In the genomic region with DNA sequence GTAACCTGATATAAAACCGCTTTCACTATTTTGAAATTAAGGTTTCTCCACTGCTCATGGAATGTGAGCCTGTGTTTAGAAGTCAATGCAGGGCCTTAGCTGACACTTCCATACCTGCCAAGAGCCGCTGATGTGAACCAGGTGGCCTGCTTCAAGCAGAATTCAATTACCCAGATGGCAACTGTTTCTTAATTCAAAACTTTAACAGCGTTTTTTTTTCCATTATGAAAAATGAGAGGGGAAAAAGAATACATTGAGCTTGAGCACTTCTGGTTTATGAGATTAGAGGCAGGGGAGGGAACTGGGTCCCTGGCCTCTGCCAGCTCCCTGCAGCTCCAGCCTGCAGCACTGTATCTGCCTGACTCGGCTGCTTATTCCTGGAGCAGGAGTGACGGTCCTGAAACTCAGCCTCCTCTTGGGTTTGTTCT, we compare ENCODE assay signal across 28 cellular contexts. TPM values are rescaled to one million over a fixed set of nuclear protein-coding genes. Genes with fewer than 3 reads are reported as not detected.
DNase-seq lines count a peak whose midpoint lies in the region; ATAC-seq, FAIRE-seq and TF ChIP-seq lines count a peak whose summit lies in the region.
"Had no signal": no experiment of that assay in that cellular context is flagged by ENCODE, and none has a peak within 500 bp of the region (broad histone marks: within the 10 kb centered on the region; RNA-seq: fewer than 3 reads in every experiment).

No MANE protein-coding gene starts in this region.

- TF ChIP-seq CTCF in H1 (IDR thresholded peaks at IDR 0.05; ENCODE audit: control extremely low read depth in 1 of 3, insufficient read depth in 1 of 3, low read depth in 1 of 3, low read length in 3 of 3) (no peak), parathyroid adenoma (IDR thresholded peaks at IDR 0.05) (no peak)

- H3K27me3 ChIP-seq in H1 (replicated peaks in 1 of 4; ENCODE audit: control insufficient read depth in 3 of 4, extremely low read depth in 1 of 4, insufficient read depth in 3 of 4, low read length in 3 of 4): no peaks in the 10 kb centered on the region
- no peaks in the 10 kb centered on the region for H3K27me3 ChIP-seq in parathyroid adenoma (ENCODE audit: control insufficient read depth, insufficient read depth, low read length)
- H3K27me3 ChIP-seq: breast epithelium, Peyer's patch, thyroid gland had no signal

- no peak overlapping the region for H3K14ac ChIP-seq in H1 (ENCODE audit: insufficient read length)

- H3K4me2 ChIP-seq in H1 (ENCODE audit: insufficient read depth in 1 of 2, low read depth in 2 of 2, low read length in 2 of 2): no peak overlapping the region
- H3K4me2 ChIP-seq in parathyroid adenoma (ENCODE audit: low read length): no peak overlapping the region
- H3K4me2 ChIP-seq: KMS-11, smooth muscle cell had no signal

- FAIRE-seq in H1 (lab: Jason Lieb, UNC): no peak
- FAIRE-seq: endometrium, GM12891 had no signal

- no peak overlapping the region for H2BK20ac ChIP-seq in H1 (ENCODE audit: low read length)

- H3K9me3 Mint-ChIP-seq in stimulated activated naive CD8-positive, alpha-beta T cell treated with anti-CD3 and anti-CD28 coated beads, Interleukin-15, amount 100 ng/mL, for 72 hours: no peaks in the 10 kb centered on the region
- H3K9me3 Mint-ChIP-seq: CD8-positive, alpha-beta memory T cell; dendritic cell treated with granulocyte-macrophage colony-stimulating factor and Interleukin-4, amounts not matched to agents 40 ng/mL and 50 ng/mL, for 4 days; stimulated activated naive B cell treated with anti-CD40 and anti-IgM and Interleukin-4, amounts not matched to agents 10 μg/mL and 1 μg/mL and 100 μg/mL, for 72 hours; WTC11 had no signal

- H3K9ac ChIP-seq in H1 (replicated peaks in 1 of 4; ENCODE audit: extremely low read depth in 1 of 4, low read depth in 3 of 4, low read length in 3 of 4): no peak overlapping the region
- no peak overlapping the region for H3K9ac ChIP-seq in parathyroid adenoma
- H3K9ac ChIP-seq: KMS-11 had no signal

- no peak overlapping the region for H2BK12ac ChIP-seq in H1 (ENCODE audit: low read depth, low read length)

- H3K79me1 ChIP-seq in H1 (ENCODE audit: low read depth, low read length): no peaks in the 10 kb centered on the region

- H3K56ac ChIP-seq in H1 (replicated peaks; ENCODE audit: insufficient read length, low read depth, low read length): no peak overlapping the region

- no peak overlapping the region for H3K23ac ChIP-seq in H1 (ENCODE audit: insufficient read length)

- H3K79me2 ChIP-seq in H1 (ENCODE audit: control insufficient read depth in 1 of 2, insufficient read depth in 2 of 2, low read length in 2 of 2): no peaks in the 10 kb centered on the region
- no peaks in the 10 kb centered on the region for H3K79me2 ChIP-seq in parathyroid adenoma

- H2AFZ ChIP-seq in H1 (ENCODE audit: low read length) (no peak overlapping the region), parathyroid adenoma (peak overlapping the region; percentile 64)

- H4K8ac ChIP-seq in H1 (ENCODE audit: extremely low read depth, insufficient read depth, low read length): no peak overlapping the region

- TF ChIP-seq POLR2A in H1 (IDR thresholded peaks at IDR 0.05; ENCODE audit: control extremely low read depth in 1 of 2, low read depth in 2 of 2, low read length in 2 of 2): no peak

- H2BK15ac ChIP-seq in H1 (ENCODE audit: low read length): no peak overlapping the region

- no peaks in the 10 kb centered on the region for H3K23me2 ChIP-seq in H1 (ENCODE audit: low read depth, low read length)

- H3K4me1 Mint-ChIP-seq in stimulated activated naive CD8-positive, alpha-beta T cell treated with anti-CD3 and anti-CD28 coated beads, Interleukin-15, amount 100 ng/mL, for 72 hours: no peaks in the 10 kb centered on the region
- H3K4me1 Mint-ChIP-seq: stimulated activated naive B cell treated with anti-CD40 and anti-IgM and Interleukin-4, amounts not matched to agents 10 μg/mL and 1 μg/mL and 100 μg/mL, for 72 hours had no signal

- ATAC-seq in stimulated activated naive CD8-positive, alpha-beta T cell treated with anti-CD3 and anti-CD28 coated beads, Interleukin-15, amount 100 ng/mL, for 72 hours: no peak
- ATAC-seq: stimulated activated naive B cell treated with anti-CD40 and anti-IgM and Interleukin-4, amounts not matched to agents 10 μg/mL and 1 μg/mL and 100 μg/mL, for 72 hours; WTC11 had no signal

- H3K4me1 ChIP-seq in H1 (replicated peaks in 1 of 4; ENCODE audit: control insufficient read depth in 3 of 4, insufficient read depth in 4 of 4, low read length in 3 of 4): 0 out of 7 replicates have a peak, but pooled peaks cover 0 to 2% (median 0%) of the 10 kb centered on the region in 4 experiments
- H3K4me1 ChIP-seq in parathyroid adenoma: peaks cover 13% of the 10 kb centered on the region
- H3K4me1 ChIP-seq: breast epithelium, thyroid gland had no signal

- H3K36me3 ChIP-seq in H1 (ENCODE audit: control insufficient read depth in 2 of 4, insufficient read depth in 4 of 4, low read length in 3 of 4) (no peaks in the 10 kb centered on the region), parathyroid adenoma (ENCODE audit: control insufficient read depth, insufficient read depth, low read length) (no peaks in the 10 kb centered on the region)
- H3K36me3 ChIP-seq: breast epithelium, Peyer's patch, thyroid gland had no signal

- no peak overlapping the region for H3K4ac ChIP-seq in H1 (replicated peaks; ENCODE audit: insufficient read length, low read depth, low read length)

- H3K4me3 Mint-ChIP-seq in stimulated activated naive CD8-positive, alpha-beta T cell treated with anti-CD3 and anti-CD28 coated beads, Interleukin-15, amount 100 ng/mL, for 72 hours: no peak overlapping the region
- H3K4me3 Mint-ChIP-seq: CD8-positive, alpha-beta memory T cell; dendritic cell treated with granulocyte-macrophage colony-stimulating factor and Interleukin-4, amounts not matched to agents 40 ng/mL and 50 ng/mL, for 4 days; stimulated activated naive B cell treated with anti-CD40 and anti-IgM and Interleukin-4, amounts not matched to agents 10 μg/mL and 1 μg/mL and 100 μg/mL, for 72 hours; WTC11 had no signal

- WGBS in H1 (ENCODE audit: extremely low coverage in 1 of 2, insufficient coverage in 1 of 2, insufficient read length in 1 of 2, insufficient replicate concordance in 2 of 2, low coverage in 1 of 2, low lambda C conversion rate in 2 of 2, missing lambda C conversion rate in 1 of 2), 2 experiments: 90% methylated on average over 5 of the region's 5 CpGs; no CpG with 5 or more reads in 1 of the 2 experiments

- no peak overlapping the region for H3K4me3 ChIP-seq in H1 (ENCODE audit: extremely low read depth in 1 of 4, insufficient read depth in 2 of 4, low read depth in 3 of 4, low read length in 4 of 4)
- no peak overlapping the region for H3K4me3 ChIP-seq in parathyroid adenoma (ENCODE audit: low read depth, low read length)
- H3K4me3 ChIP-seq: breast epithelium, Peyer's patch, psoas muscle, smooth muscle cell, thyroid gland had no signal

- no peaks in the 10 kb centered on the region for H4K20me1 ChIP-seq in H1 (replicated peaks in 1 of 2; ENCODE audit: control insufficient read depth in 1 of 2, insufficient read depth in 2 of 2, low read length in 2 of 2)

- H4K91ac ChIP-seq in H1 (replicated peaks; ENCODE audit: insufficient read length, low read length): peak overlapping the region; percentile 31

- DNase-seq in DMS79 treated with DMSO at 0.1 percent for 48 hours (lab: John Stamatoyannopoulos, UW) (peak; percentile 31), DMS79 (lab: John Stamatoyannopoulos, UW) (no peak), NCI-H524 treated with DMSO at 0.1 percent for 48 hours (lab: John Stamatoyannopoulos, UW) (peak; percentile 44), H1 (ENCODE audit: low read depth in 1 of 2, low spot score in 2 of 2) (no peak), posterior cingulate gyrus (no peak), midbrain (lab: John Stamatoyannopoulos, UW) (no peak)
- DNase-seq in stimulated activated naive CD8-positive, alpha-beta T cell treated with anti-CD3 and anti-CD28 coated beads, Interleukin-15, amount 100 ng/mL, for 72 hours: no peak
- DNase-seq: 8988T; activated CD4-positive, alpha-beta T cell treated with anti-CD3 and anti-CD28 coated beads, Interleukin-2, amount 50 U/mL, for 4 hours; activated effector memory CD4-positive, alpha-beta T cell treated with anti-CD3 and anti-CD28 coated beads, Interleukin-2, amount 50 U/mL, for 16 hours; AML-193; CD8-positive, alpha-beta memory T cell; DND-41; glutamatergic neuron; NCI-H146; NCI-H345; Peyer's patch; psoas muscle; stimulated activated naive B cell treated with anti-CD40 and anti-IgM and Interleukin-4, amounts not matched to agents 10 μg/mL and 1 μg/mL and 100 μg/mL, for 72 hours; thyroid gland had no signal

- H3K18ac ChIP-seq in H1 (ENCODE audit: extremely low read depth, low read length): no peak overlapping the region

- no peak overlapping the region for H2BK5ac ChIP-seq in H1 (ENCODE audit: low read depth, low read length)

- no peak overlapping the region for H2BK120ac ChIP-seq in H1 (replicated peaks; ENCODE audit: low read depth, low read length)

- no peak overlapping the region for H4K5ac ChIP-seq in H1 (ENCODE audit: insufficient read length, low read depth, low read length)

- POLR2A ChIA-PET in H1 (lab: Charles Lee; ENCODE audit: partially characterized antibody): interaction anchor here (0.7 to 2.0 kb wide), 3 partner anchors 8 to 10 kb away, joined by 3 to 7 read pairs (median 5); partner anchors contain the start of gene ATP1A1

- CTCF ChIA-PET in H1 (lab: Charles Lee; ENCODE audit: partially characterized antibody): interaction anchor here (0.7 to 1.5 kb wide), 4 partner anchors 18 to 729 kb away, joined by 3 to 4 read pairs (median 4); no protein-coding TSS in a partner anchor

- H2AK5ac ChIP-seq in H1 (ENCODE audit: low read depth, low read length): no peak overlapping the region

- no peaks in the 10 kb centered on the region for H3K27me3 Mint-ChIP-seq in stimulated activated naive CD8-positive, alpha-beta T cell treated with anti-CD3 and anti-CD28 coated beads, Interleukin-15, amount 100 ng/mL, for 72 hours

- TF ChIP-seq EP300 in H1 (IDR thresholded peaks at IDR 0.05; ENCODE audit: borderline replicate concordance in 1 of 2, low read depth in 2 of 2, low read length in 2 of 2): no peak

- H3K27ac Mint-ChIP-seq in stimulated activated naive CD8-positive, alpha-beta T cell treated with anti-CD3 and anti-CD28 coated beads, Interleukin-15, amount 100 ng/mL, for 72 hours: no peak overlapping the region
- H3K27ac Mint-ChIP-seq: CD8-positive, alpha-beta memory T cell; dendritic cell treated with granulocyte-macrophage colony-stimulating factor and Interleukin-4, amounts not matched to agents 40 ng/mL and 50 ng/mL, for 4 days; stimulated activated naive B cell treated with anti-CD40 and anti-IgM and Interleukin-4, amounts not matched to agents 10 μg/mL and 1 μg/mL and 100 μg/mL, for 72 hours; WTC11 had no signal

- intact Hi-C loops in posterior cingulate gyrus (cut with DNase I): no loop called here

- H3K27ac ChIP-seq in H1 (ENCODE audit: low read depth, low read length) (no peak overlapping the region), parathyroid adenoma (peak overlapping the region; percentile 49)
- H3K27ac ChIP-seq: breast epithelium, KMS-11, Peyer's patch, psoas muscle, thyroid gland had no signal

- no peak for TF ChIP-seq RAD21 in H1 (IDR thresholded peaks at IDR 0.05 in 1 of 2, conservative IDR thresholded peaks at IDR 0.05 in 1 of 2; ENCODE audit: low read depth in 2 of 2, low read length in 2 of 2)

- H3K9me3 ChIP-seq in H1 (ENCODE audit: insufficient read depth in 2 of 2, low read depth in 1 of 2, low read length in 1 of 2): no peaks in the 10 kb centered on the region
- H3K9me3 ChIP-seq in parathyroid adenoma (ENCODE audit: control insufficient read depth, low read length): no peaks in the 10 kb centered on the region
- H3K9me3 ChIP-seq: breast epithelium, Peyer's patch, psoas muscle, thyroid gland had no signal

RNA-seq across cellular contexts. Expression of gene ATP1A1, which starts 7.7 kb away (rescaled TPM):
- total RNA-seq in H1 (2021; fragmentation: NEBNext Ultra II Directional; extraction: Animal tissue kit (Norgen Biotek cat#: 25700)): 325 and 326 TPM in 2 replicates
- polyA plus RNA-seq in H1 (2011; rRNA removed): 196 and 222 TPM in 2 replicates
- 303 TPM for polyA plus RNA-seq in H1 (2011; cell fraction: cytosol; rRNA removed)
- 248 TPM for polyA plus RNA-seq in H1 (2011; cell fraction: nucleus; rRNA removed)
- polyA plus RNA-seq in H1 (2012, experiment 1 of 2): 307 to 322 TPM (median 314 TPM) in 4 replicates
- 161 TPM for polyA plus RNA-seq in H1 (2012, experiment 2 of 2)
- polyA plus RNA-seq in H1 (2013, experiment 1 of 2): 339 TPM
- 324 TPM for polyA plus RNA-seq in H1 (2013, experiment 2 of 2)
- 506 and 517 TPM in 2 replicates for polyA minus RNA-seq in H1 (2011; rRNA and poly(A)+ RNA removed)
- 183 TPM for polyA minus RNA-seq in H1 (2011; cell fraction: cytosol; rRNA and poly(A)+ RNA removed)
- polyA minus RNA-seq in H1 (2011; cell fraction: nucleus; rRNA and poly(A)+ RNA removed): 178 TPM

Comparison
In these comparisons a context has a peak if more than half of its experiments do, and no peak if none do; other contexts are left out.
1. DNase-seq: peak in DMS79 treated with DMSO at 0.1 percent for 48 hours (single experiment) and NCI-H524 treated with DMSO at 0.1 percent for 48 hours (single experiment); none in DMS79 (single experiment), H1 (0 of 2), posterior cingulate gyrus (0 of 10), midbrain (single experiment) and stimulated activated naive CD8-positive, alpha-beta T cell treated with anti-CD3 and anti-CD28 coated beads, Interleukin-15, amount 100 ng/mL, for 72 hours (0 of 2).